20 cellular contexts compared by ENCODE assay signal in the genomic region with DNA sequence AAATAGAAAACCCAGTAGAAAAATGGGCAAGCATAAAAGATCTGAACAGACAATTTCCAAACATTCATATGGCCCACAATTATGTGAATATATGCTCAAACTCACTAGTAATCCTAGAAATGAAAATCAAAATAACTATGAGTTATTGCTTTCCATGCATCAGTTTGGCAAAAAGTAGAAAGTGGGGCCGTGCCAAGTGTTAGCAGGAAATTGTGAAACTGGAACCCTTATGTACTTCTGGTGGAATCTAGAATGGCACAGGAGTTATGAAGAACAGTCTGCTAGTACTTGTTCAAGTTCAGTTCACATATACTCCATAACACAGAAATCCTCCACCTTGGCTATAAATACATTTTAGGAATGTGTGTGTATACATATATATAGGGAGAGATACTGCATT.
DNase-seq lines count a peak whose midpoint lies in the region; ATAC-seq and TF ChIP-seq lines count a peak whose summit lies in the region.
"Had no signal": no experiment of that assay in that cellular context is flagged by ENCODE, and none has a peak within 500 bp of the region (broad histone marks: within the 10 kb centered on the region; RNA-seq: fewer than 3 reads in every experiment).

No MANE protein-coding gene starts in this region.

- no peak for TF ChIP-seq POLR2A in thyroid gland (IDR thresholded peaks at IDR 0.05)

- peak; percentile 19 for DNase-seq in DMS 273 (lab: John Stamatoyannopoulos, UW; ENCODE audit: unreplicated experiment)
- no peak for DNase-seq in DMS 273 treated with DMSO at 0.1 percent for 48 hours (lab: John Stamatoyannopoulos, UW)
- peak; percentile 56 for DNase-seq in choroid plexus epithelial cell (ENCODE audit: low read depth)
- DNase-seq in fibroblast of the conjunctiva (ENCODE audit: low read depth): peak; percentile 55
- DNase-seq in thyroid gland: peak; percentile 52 to 63
- no peak for DNase-seq in cerebellar cortex (ENCODE audit: low spot score)
- no peak for DNase-seq in right atrium auricular region (ENCODE audit: low spot score)
- DNase-seq: C1 segment of cervical spinal cord, GDM1, KG1, NCI-H187 treated with DMSO at 0.1 percent for 48 hours, NCI-H2171, NCI-H82, Peyer's patch, SHP77 had no signal

- peak overlapping the region; percentile 62 to 92 (median 88) for H3K27ac ChIP-seq in thyroid gland
- no peak overlapping the region for H3K27ac ChIP-seq in right atrium auricular region
- H3K27ac ChIP-seq: 22Rv1, HL-60, Peyer's patch had no signal

- no peak for TF ChIP-seq CTCF in choroid plexus epithelial cell (conservative IDR thresholded peaks at IDR 0.05; ENCODE audit: low read depth, low read length)
- TF ChIP-seq CTCF in thyroid gland (IDR thresholded peaks at IDR 0.05): no peak
- no peak for TF ChIP-seq CTCF in right atrium auricular region (IDR thresholded peaks at IDR 0.05)

- H3K4me1 ChIP-seq in thyroid gland: peaks cover 37 to 55% of the 10 kb centered on the region in 2 donors
- no peaks in the 10 kb centered on the region for H3K4me1 ChIP-seq in right atrium auricular region
- H3K4me1 ChIP-seq: Peyer's patch had no signal

- intact Hi-C loops in thyroid gland (cut with DNase I): no loop called here

- H3K4me3 ChIP-seq in choroid plexus epithelial cell (ENCODE audit: low read depth, low read length) (no peak overlapping the region), thyroid gland (replicated peaks in 1 of 3) (no peak overlapping the region), right atrium auricular region (no peak overlapping the region)
- H3K4me3 ChIP-seq: GM23338, Peyer's patch had no signal

- H3K9me3 ChIP-seq in thyroid gland: no peaks in the 10 kb centered on the region
- peaks cover 0 to 15% of the 10 kb centered on the region in 2 donors for H3K9me3 ChIP-seq in right atrium auricular region
- H3K9me3 ChIP-seq: Peyer's patch had no signal

- H3K27me3 ChIP-seq in thyroid gland (no peaks in the 10 kb centered on the region), right atrium auricular region (no peaks in the 10 kb centered on the region)
- H3K27me3 ChIP-seq: Peyer's patch had no signal

- ATAC-seq in HG02763 (IDR thresholded peaks at IDR 0.05; ENCODE audit: unreplicated experiment): no peak
- ATAC-seq: GM23338, SK-N-SH treated with all-trans-retinoic acid at 6 μM for 48 hours had no signal

- H3K36me3 ChIP-seq in thyroid gland: no peaks in the 10 kb centered on the region
- no peaks in the 10 kb centered on the region for H3K36me3 ChIP-seq in right atrium auricular region
- H3K36me3 ChIP-seq: Peyer's patch had no signal

- WGBS in thyroid gland, 2 donors: 50 to 76% methylated on average over 1 of the region's 1 CpG

Comparison
In these comparisons a context has a peak if more than half of its experiments do, and no peak if none do; other contexts are left out.
1. DNase-seq: peak in DMS 273 (single experiment), choroid plexus epithelial cell (single experiment), fibroblast of the conjunctiva (single experiment) and thyroid gland (2 of 2); none in DMS 273 treated with DMSO at 0.1 percent for 48 hours (single experiment), cerebellar cortex (single experiment) and right atrium auricular region (single experiment).
2. H3K27ac ChIP-seq: peak in thyroid gland (3 of 3); none in right atrium auricular region (0 of 2).